Comparison of ENCODE assay signal across 8 cellular contexts in genomic region chr20:25623225-25623735, GRCh38. TPM values are rescaled to one million over a fixed set of nuclear protein-coding genes. Genes with fewer than 3 reads are reported as not detected.
DNase-seq lines count a peak whose midpoint lies in the region; ATAC-seq and TF ChIP-seq lines count a peak whose summit lies in the region.

No MANE protein-coding gene starts in this region.

- peaks cover 0 to 12% (median 4%) of the 10 kb centered on the region in 4 donors for H3K4me1 ChIP-seq in right lobe of liver

- intact Hi-C loops in right lobe of liver (cut with DNase I) = no loop called here

- ATAC-seq in GM19455 (IDR thresholded peaks at IDR 0.05; ENCODE audit: unreplicated experiment) (peak; percentile 24), HG03565 (IDR thresholded peaks at IDR 0.05; ENCODE audit: unreplicated experiment) (peak; percentile 11), right lobe of liver (peak; percentile 43 to 58 (median 55))

- peak overlapping the region; percentile 91 for H3K4me3 Mint-ChIP-seq in T-helper 2 cell treated with Interferon-gamma antibody and Interleukin-4, amounts not matched to agents 5 μg/mL and 100 μg/mL, for 36 hours

- H3K36me3 Mint-ChIP-seq in T-helper 2 cell treated with Interferon-gamma antibody and Interleukin-4, amounts not matched to agents 5 μg/mL and 100 μg/mL, for 36 hours (ENCODE audit: low read depth) = peaks cover 13% of the 10 kb centered on the region

- H3K36me3 ChIP-seq in right lobe of liver = no peaks in the 10 kb centered on the region

- TF ChIP-seq CTCF in right lobe of liver (IDR thresholded peaks at IDR 0.05) = no peak

- H3K9me3 Mint-ChIP-seq in T-helper 2 cell treated with Interferon-gamma antibody and Interleukin-4, amounts not matched to agents 5 μg/mL and 100 μg/mL, for 36 hours = peaks cover 11% of the 10 kb centered on the region

- no peaks in the 10 kb centered on the region for H3K9me3 ChIP-seq in right lobe of liver

- H3K27ac ChIP-seq in cingulate gyrus (ENCODE audit: low read depth, low read length) = peak overlapping the region; percentile 84
- H3K27ac ChIP-seq in right lobe of liver = peak overlapping the region; percentile 92 to 97 (median 93)

- peak; percentile 19 for DNase-seq in COLO829 (ENCODE audit: low spot score)
- peak; percentile 40 for DNase-seq in T-helper 2 cell treated with Interferon-gamma antibody and Interleukin-4, amounts not matched to agents 5 μg/mL and 100 μg/mL, for 36 hours (ENCODE audit: low spot score)
- DNase-seq in right lobe of liver = peak; percentile 56 to 73 (median 60)
- peak; percentile 10 for DNase-seq in stimulated activated CD8-positive, alpha-beta memory T cell treated with anti-CD3 and anti-CD28 coated beads, Interleukin-12 subunit alpha, Interleukin-12 subunit beta, amount 100 ng/mL, for 4 hours (ENCODE audit: low read depth)
- DNase-seq in LoVo (ENCODE audit: low spot score) = no peak

- peak overlapping the region; percentile 97 for H3K27ac Mint-ChIP-seq in T-helper 2 cell treated with Interferon-gamma antibody and Interleukin-4, amounts not matched to agents 5 μg/mL and 100 μg/mL, for 36 hours

- H3K27me3 Mint-ChIP-seq in T-helper 2 cell treated with Interferon-gamma antibody and Interleukin-4, amounts not matched to agents 5 μg/mL and 100 μg/mL, for 36 hours (ENCODE audit: low read depth) = no peaks in the 10 kb centered on the region

- peak overlapping the region; percentile 87 to 92 (median 92) for H3K4me3 ChIP-seq in right lobe of liver

- WGBS in right lobe of liver (ENCODE audit: insufficient coverage, low coverage, low lambda C conversion rate, missing lambda C conversion rate) = no CpG with 5 or more reads among the region's 45 CpGs

- TF ChIP-seq POLR2A in right lobe of liver (IDR thresholded peaks at IDR 0.05) = no peak

- no peaks in the 10 kb centered on the region for H3K27me3 ChIP-seq in right lobe of liver

- H3K4me1 Mint-ChIP-seq in T-helper 2 cell treated with Interferon-gamma antibody and Interleukin-4, amounts not matched to agents 5 μg/mL and 100 μg/mL, for 36 hours (ENCODE audit: low read depth) = peaks cover 24% of the 10 kb centered on the region

RNA-seq across cellular contexts. Expression of gene NANP, which starts 0.5 kb away (rescaled TPM):
- total RNA-seq in right lobe of liver = 1 to 10 TPM; 1.8 to 3.3 (median 2.4) TPM

RNA-seq across cellular contexts. Expression of gene NINL, which starts 37.9 kb away (rescaled TPM):
- 10 to 100 TPM in 1 of 6 experiments, 1 to 10 TPM in 5; 3.6 to 16.0 (median 7.1) TPM for total RNA-seq in right lobe of liver
